In the genomic region with DNA sequence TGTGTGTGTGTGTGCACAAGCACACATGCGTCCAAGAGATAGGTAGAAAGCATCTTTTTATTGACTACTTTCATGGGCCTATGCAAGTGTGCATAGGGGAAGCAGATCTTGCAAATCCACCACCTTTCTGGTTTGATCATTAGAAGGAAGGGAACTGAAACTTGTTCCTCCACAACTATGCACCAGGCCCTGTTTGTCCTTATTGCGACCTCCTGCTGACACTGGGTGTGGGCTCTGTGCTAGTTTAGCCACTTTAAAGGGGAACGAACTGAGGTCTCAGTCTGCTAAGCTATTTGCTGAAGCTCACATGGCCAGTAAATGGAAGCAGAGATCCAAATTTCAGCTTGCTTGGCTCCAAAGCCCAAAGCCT, we compare ENCODE assay signal across 10 cellular contexts. TPM values are rescaled to one million over a fixed set of nuclear protein-coding genes. Genes with fewer than 3 reads are reported as not detected.
DNase-seq lines count a peak whose midpoint lies in the region; ATAC-seq lines count a peak whose summit lies in the region.
"Had no signal": no experiment of that assay in that cellular context is flagged by ENCODE, and none has a peak within 500 bp of the region (broad histone marks: within the 10 kb centered on the region; RNA-seq: fewer than 3 reads in every experiment).

No MANE protein-coding gene starts in this region.

- peak overlapping the region; percentile 97 for H3K27ac ChIP-seq in Karpas-422 (ENCODE audit: low read length)

- peak overlapping the region; percentile 57 for H3K4me3 ChIP-seq in Karpas-422 (ENCODE audit: low read length)

- peak overlapping the region; percentile 71 for H3K9ac ChIP-seq in Karpas-422 (ENCODE audit: low read length)

- no peaks in the 10 kb centered on the region for H4K20me1 ChIP-seq in Karpas-422 (ENCODE audit: insufficient read depth, low read depth, low read length)

- in situ Hi-C loops in ACHN (cut with HindIII; ENCODE audit: low pct_ligation_motif_present, low pct_unique_long_range_greater_than_20kb, low sequenced_read_pairs) = no loop called here

- H3K36me3 ChIP-seq in Karpas-422 (ENCODE audit: insufficient read depth, low read length) = no peaks in the 10 kb centered on the region

- peaks cover 91% of the 10 kb centered on the region for H3K4me1 ChIP-seq in Karpas-422 (ENCODE audit: low read length)

- H3K9me2 ChIP-seq in Karpas-422 (replicated peaks; ENCODE audit: insufficient read depth, low read length) = no peaks in the 10 kb centered on the region

- H3K27me3 ChIP-seq in Karpas-422 (ENCODE audit: low read length) = no peaks in the 10 kb centered on the region

- ATAC-seq in GM18867 (IDR thresholded peaks at IDR 0.05; ENCODE audit: unreplicated experiment) (peak; percentile 83), HG02623 (IDR thresholded peaks at IDR 0.05; ENCODE audit: unreplicated experiment) (peak; percentile 80)
- ATAC-seq: left colon had no signal

- H3K4me2 ChIP-seq in Karpas-422 (ENCODE audit: low read depth, low read length, poor library complexity, severe bottlenecking) = peak overlapping the region; percentile 72

- no peaks in the 10 kb centered on the region for H3K9me3 ChIP-seq in Karpas-422 (ENCODE audit: low read length)

- H3K79me2 ChIP-seq in Karpas-422 (ENCODE audit: low read length) = no peaks in the 10 kb centered on the region

- DNase-seq in Karpas-422 (peak; percentile 95), midbrain (lab: John Stamatoyannopoulos, UW) (peak; percentile 41), ACHN (no peak), H4 (ENCODE audit: low spot score) (no peak), NCI-H345 (lab: John Stamatoyannopoulos, UW) (no peak), GDM1 (lab: John Stamatoyannopoulos, UW) (no peak)
- DNase-seq: NCI-H187 had no signal

- no peak overlapping the region; the same call in 1 of the 2 replicates for H2AFZ ChIP-seq in Karpas-422 (ENCODE audit: low read length)

RNA-seq across cellular contexts. Expression of gene INSIG2, which starts 32.1 kb away (rescaled TPM):
- total RNA-seq in Karpas-422 (2014; rRNA removed; shearing (Covaris generic); ENCODE audit: low replicate concordance) = 17.8 and 37.6 TPM in 2 replicates
- 8.1 and 11.8 TPM in 2 replicates for total RNA-seq in H4 (2014; rRNA removed; shearing (Covaris generic))

RNA-seq across cellular contexts. Expression of gene CCDC93, which starts 42.3 kb away (rescaled TPM):
- 22.6 and 24.6 TPM in 2 replicates for total RNA-seq in Karpas-422 (2014; rRNA removed; shearing (Covaris generic); ENCODE audit: low replicate concordance)
- 3.7 and 8.1 TPM in 2 replicates for total RNA-seq in H4 (2014; rRNA removed; shearing (Covaris generic))

Comparison
In these comparisons a context has a peak if more than half of its experiments do, and no peak if none do; other contexts are left out.
1. DNase-seq: peak in Karpas-422 (single experiment) and midbrain (single experiment); none in ACHN (single experiment), H4 (single experiment), NCI-H345 (single experiment) and GDM1 (single experiment).